In genomic region chr14:76346391-76347160, GRCh38 we compare ENCODE assay signal across 1 cellular context.
A peak's percentile ranks its signal among the peaks of the same experiment; 100 is the strongest.
TF ChIP-seq lines count a peak whose summit lies in the region.

No MANE protein-coding gene starts in this region.

TF ChIP-seq in HepG2, 621 proteins besides CTCF, POLR2A, EP300 and RAD21 (continues in another document):
- no peak for TF ChIP-seq IRX3 (CRISPR knock-in tag; IDR thresholded peaks at IDR 0.05; ENCODE audit: borderline replicate concordance, low read depth)
- TF ChIP-seq BHLHE40 (IDR thresholded peaks at IDR 0.05; ENCODE audit: low read length), result peak; percentile 76
- no peak for TF ChIP-seq KAT7 (CRISPR knock-in tag; IDR thresholded peaks at IDR 0.05; ENCODE audit: borderline replicate concordance)
- no peak for TF ChIP-seq NR2F2 (IDR thresholded peaks at IDR 0.05; ENCODE audit: borderline replicate concordance, low read depth)
- TF ChIP-seq, protein P1, sequence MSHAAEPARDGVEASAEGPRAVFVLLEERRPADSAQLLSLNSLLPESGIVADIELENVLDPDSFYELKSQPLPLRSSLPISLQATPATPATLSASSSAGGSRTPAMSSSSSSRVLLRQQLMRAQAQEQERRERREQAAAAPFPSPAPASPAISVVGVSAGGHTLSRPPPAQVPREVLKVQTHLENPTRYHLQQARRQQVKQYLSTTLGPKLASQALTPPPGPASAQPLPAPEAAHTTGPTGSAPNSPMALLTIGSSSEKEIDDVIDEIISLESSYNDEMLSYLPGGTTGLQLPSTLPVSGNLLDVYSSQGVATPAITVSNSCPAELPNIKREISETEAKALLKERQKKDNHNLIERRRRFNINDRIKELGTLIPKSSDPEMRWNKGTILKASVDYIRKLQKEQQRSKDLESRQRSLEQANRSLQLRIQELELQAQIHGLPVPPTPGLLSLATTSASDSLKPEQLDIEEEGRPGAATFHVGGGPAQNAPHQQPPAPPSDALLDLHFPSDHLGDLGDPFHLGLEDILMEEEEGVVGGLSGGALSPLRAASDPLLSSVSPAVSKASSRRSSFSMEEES (CRISPR knock-in tag; IDR thresholded peaks at IDR 0.05), result 0 out of 2 replicates have a peak, but pooled peaks have one; percentile 28
- no peak for TF ChIP-seq ZNF329 (CRISPR knock-in tag; IDR thresholded peaks at IDR 0.05; ENCODE audit: low read depth)
- no peak for TF ChIP-seq ZEB1 (IDR thresholded peaks at IDR 0.05; ENCODE audit: insufficient replicate concordance, low read depth)
- TF ChIP-seq ZNF331 (CRISPR knock-in tag; IDR thresholded peaks at IDR 0.05), result no peak
- no peak for TF ChIP-seq ZNF660 (CRISPR knock-in tag; IDR thresholded peaks at IDR 0.05; ENCODE audit: borderline replicate concordance, low read depth)
- no peak for TF ChIP-seq ZNF562 (CRISPR knock-in tag; IDR thresholded peaks at IDR 0.05; ENCODE audit: borderline replicate concordance)
- TF ChIP-seq, protein P2, sequence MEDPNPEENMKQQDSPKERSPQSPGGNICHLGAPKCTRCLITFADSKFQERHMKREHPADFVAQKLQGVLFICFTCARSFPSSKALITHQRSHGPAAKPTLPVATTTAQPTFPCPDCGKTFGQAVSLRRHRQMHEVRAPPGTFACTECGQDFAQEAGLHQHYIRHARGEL (CRISPR knock-in tag; IDR thresholded peaks at IDR 0.05), result no peak
- TF ChIP-seq SMARCC2 (IDR thresholded peaks at IDR 0.05), result no peak
- TF ChIP-seq, protein P3, sequence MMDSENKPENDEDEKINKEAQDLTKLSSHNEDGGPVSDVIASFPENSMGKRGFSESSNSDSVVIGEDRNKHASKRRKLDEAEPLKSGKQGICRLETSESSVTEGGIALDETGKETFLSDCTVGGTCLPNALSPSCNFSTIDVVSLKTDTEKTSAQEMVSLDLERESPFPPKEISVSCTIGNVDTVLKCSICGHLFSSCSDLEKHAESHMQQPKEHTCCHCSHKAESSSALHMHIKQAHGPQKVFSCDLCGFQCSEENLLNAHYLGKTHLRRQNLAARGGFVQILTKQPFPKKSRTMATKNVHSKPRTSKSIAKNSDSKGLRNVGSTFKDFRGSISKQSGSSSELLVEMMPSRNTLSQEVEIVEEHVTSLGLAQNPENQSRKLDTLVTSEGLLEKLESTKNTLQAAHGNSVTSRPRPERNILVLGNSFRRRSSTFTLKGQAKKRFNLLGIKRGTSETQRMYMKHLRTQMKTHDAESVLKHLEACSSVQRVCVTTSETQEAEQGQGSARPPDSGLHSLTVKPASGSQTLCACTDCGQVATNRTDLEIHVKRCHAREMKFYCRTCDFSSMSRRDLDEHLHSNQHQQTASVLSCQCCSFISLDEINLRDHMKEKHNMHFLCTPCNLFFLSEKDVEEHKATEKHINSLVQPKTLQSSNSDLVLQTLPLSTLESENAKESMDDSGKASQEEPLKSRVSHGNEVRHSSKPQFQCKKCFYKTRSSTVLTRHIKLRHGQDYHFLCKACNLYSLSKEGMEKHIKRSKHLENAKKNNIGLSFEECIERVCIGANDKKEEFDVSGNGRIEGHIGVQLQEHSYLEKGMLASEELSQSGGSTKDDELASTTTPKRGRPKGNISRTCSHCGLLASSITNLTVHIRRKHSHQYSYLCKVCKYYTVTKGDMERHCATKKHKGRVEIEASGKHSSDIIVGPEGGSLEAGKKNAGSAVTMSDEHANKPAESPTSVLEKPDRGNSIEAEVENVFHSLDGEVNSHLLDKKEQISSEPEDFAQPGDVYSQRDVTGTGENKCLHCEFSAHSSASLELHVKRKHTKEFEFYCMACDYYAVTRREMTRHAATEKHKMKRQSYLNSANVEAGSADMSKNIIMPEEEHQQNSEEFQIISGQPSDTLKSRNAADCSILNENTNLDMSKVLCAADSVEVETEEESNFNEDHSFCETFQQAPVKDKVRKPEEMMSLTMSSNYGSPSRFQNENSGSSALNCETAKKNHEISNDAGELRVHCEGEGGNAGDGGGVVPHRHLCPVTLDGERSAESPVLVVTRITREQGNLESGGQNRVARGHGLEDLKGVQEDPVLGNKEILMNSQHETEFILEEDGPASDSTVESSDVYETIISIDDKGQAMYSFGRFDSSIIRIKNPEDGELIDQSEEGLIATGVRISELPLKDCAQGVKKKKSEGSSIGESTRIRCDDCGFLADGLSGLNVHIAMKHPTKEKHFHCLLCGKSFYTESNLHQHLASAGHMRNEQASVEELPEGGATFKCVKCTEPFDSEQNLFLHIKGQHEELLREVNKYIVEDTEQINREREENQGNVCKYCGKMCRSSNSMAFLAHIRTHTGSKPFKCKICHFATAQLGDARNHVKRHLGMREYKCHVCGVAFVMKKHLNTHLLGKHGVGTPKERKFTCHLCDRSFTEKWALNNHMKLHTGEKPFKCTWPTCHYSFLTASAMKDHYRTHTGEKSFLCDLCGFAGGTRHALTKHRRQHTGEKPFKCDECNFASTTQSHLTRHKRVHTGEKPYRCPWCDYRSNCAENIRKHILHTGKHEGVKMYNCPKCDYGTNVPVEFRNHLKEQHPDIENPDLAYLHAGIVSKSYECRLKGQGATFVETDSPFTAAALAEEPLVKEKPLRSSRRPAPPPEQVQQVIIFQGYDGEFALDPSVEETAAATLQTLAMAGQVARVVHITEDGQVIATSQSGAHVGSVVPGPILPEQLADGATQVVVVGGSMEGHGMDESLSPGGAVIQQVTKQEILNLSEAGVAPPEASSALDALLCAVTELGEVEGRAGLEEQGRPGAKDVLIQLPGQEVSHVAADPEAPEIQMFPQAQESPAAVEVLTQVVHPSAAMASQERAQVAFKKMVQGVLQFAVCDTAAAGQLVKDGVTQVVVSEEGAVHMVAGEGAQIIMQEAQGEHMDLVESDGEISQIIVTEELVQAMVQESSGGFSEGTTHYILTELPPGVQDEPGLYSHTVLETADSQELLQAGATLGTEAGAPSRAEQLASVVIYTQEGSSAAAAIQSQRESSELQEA (CRISPR knock-in tag; IDR thresholded peaks at IDR 0.05; ENCODE audit: not compliant biosample characterization), result no peak
- no peak for TF ChIP-seq ZNF446 (CRISPR knock-in tag; IDR thresholded peaks at IDR 0.05)
- TF ChIP-seq, protein P4, sequence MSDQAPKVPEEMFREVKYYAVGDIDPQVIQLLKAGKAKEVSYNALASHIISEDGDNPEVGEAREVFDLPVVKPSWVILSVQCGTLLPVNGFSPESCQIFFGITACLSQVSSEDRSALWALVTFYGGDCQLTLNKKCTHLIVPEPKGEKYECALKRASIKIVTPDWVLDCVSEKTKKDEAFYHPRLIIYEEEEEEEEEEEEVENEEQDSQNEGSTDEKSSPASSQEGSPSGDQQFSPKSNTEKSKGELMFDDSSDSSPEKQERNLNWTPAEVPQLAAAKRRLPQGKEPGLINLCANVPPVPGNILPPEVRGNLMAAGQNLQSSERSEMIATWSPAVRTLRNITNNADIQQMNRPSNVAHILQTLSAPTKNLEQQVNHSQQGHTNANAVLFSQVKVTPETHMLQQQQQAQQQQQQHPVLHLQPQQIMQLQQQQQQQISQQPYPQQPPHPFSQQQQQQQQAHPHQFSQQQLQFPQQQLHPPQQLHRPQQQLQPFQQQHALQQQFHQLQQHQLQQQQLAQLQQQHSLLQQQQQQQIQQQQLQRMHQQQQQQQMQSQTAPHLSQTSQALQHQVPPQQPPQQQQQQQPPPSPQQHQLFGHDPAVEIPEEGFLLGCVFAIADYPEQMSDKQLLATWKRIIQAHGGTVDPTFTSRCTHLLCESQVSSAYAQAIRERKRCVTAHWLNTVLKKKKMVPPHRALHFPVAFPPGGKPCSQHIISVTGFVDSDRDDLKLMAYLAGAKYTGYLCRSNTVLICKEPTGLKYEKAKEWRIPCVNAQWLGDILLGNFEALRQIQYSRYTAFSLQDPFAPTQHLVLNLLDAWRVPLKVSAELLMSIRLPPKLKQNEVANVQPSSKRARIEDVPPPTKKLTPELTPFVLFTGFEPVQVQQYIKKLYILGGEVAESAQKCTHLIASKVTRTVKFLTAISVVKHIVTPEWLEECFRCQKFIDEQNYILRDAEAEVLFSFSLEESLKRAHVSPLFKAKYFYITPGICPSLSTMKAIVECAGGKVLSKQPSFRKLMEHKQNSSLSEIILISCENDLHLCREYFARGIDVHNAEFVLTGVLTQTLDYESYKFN (CRISPR knock-in tag; conservative IDR thresholded peaks at IDR 0.05), result no peak
- TF ChIP-seq SOX6 (IDR thresholded peaks at IDR 0.05), result no peak
- TF ChIP-seq SOX6 (CRISPR knock-in tag; IDR thresholded peaks at IDR 0.05), result 0 out of 2 replicates have a peak, but pooled peaks have one; percentile 26
- TF ChIP-seq ZNF597 (CRISPR knock-in tag; IDR thresholded peaks at IDR 0.05), result no peak
- TF ChIP-seq ZMYM3 (CRISPR knock-in tag; IDR thresholded peaks at IDR 0.05), result no peak
- TF ChIP-seq, protein P5, sequence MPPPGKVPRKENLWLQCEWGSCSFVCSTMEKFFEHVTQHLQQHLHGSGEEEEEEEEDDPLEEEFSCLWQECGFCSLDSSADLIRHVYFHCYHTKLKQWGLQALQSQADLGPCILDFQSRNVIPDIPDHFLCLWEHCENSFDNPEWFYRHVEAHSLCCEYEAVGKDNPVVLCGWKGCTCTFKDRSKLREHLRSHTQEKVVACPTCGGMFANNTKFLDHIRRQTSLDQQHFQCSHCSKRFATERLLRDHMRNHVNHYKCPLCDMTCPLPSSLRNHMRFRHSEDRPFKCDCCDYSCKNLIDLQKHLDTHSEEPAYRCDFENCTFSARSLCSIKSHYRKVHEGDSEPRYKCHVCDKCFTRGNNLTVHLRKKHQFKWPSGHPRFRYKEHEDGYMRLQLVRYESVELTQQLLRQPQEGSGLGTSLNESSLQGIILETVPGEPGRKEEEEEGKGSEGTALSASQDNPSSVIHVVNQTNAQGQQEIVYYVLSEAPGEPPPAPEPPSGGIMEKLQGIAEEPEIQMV (CRISPR knock-in tag; IDR thresholded peaks at IDR 0.05; ENCODE audit: low read depth), result no peak
- no peak for TF ChIP-seq ZNF383 (CRISPR knock-in tag; IDR thresholded peaks at IDR 0.05; ENCODE audit: borderline replicate concordance)
- TF ChIP-seq ZNF33B (CRISPR knock-in tag; IDR thresholded peaks at IDR 0.05), result no peak
- TF ChIP-seq SRY (CRISPR knock-in tag; IDR thresholded peaks at IDR 0.05), result no peak
- TF ChIP-seq, protein P6, sequence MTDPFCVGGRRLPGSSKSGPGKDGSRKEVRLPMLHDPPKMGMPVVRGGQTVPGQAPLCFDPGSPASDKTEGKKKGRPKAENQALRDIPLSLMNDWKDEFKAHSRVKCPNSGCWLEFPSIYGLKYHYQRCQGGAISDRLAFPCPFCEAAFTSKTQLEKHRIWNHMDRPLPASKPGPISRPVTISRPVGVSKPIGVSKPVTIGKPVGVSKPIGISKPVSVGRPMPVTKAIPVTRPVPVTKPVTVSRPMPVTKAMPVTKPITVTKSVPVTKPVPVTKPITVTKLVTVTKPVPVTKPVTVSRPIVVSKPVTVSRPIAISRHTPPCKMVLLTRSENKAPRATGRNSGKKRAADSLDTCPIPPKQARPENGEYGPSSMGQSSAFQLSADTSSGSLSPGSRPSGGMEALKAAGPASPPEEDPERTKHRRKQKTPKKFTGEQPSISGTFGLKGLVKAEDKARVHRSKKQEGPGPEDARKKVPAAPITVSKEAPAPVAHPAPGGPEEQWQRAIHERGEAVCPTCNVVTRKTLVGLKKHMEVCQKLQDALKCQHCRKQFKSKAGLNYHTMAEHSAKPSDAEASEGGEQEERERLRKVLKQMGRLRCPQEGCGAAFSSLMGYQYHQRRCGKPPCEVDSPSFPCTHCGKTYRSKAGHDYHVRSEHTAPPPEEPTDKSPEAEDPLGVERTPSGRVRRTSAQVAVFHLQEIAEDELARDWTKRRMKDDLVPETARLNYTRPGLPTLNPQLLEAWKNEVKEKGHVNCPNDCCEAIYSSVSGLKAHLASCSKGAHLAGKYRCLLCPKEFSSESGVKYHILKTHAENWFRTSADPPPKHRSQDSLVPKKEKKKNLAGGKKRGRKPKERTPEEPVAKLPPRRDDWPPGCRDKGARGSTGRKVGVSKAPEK (CRISPR knock-in tag; IDR thresholded peaks at IDR 0.05; ENCODE audit: borderline replicate concordance), result no peak
- TF ChIP-seq PHF20 (CRISPR knock-in tag; IDR thresholded peaks at IDR 0.05), result no peak
- TF ChIP-seq ZNF616 (CRISPR knock-in tag; IDR thresholded peaks at IDR 0.05; ENCODE audit: low read depth), result no peak
- TF ChIP-seq, protein P7, sequence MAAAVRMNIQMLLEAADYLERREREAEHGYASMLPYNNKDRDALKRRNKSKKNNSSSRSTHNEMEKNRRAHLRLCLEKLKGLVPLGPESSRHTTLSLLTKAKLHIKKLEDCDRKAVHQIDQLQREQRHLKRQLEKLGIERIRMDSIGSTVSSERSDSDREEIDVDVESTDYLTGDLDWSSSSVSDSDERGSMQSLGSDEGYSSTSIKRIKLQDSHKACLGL (CRISPR knock-in tag; IDR thresholded peaks at IDR 0.05), result no peak
- no peak for TF ChIP-seq MAF1 (CRISPR knock-in tag; IDR thresholded peaks at IDR 0.05; ENCODE audit: borderline replicate concordance)
- TF ChIP-seq ZNF510 (CRISPR knock-in tag; IDR thresholded peaks at IDR 0.05; ENCODE audit: low read depth), result no peak
- no peak for TF ChIP-seq CHCHD3 (CRISPR knock-in tag; IDR thresholded peaks at IDR 0.05)
- no peak for TF ChIP-seq NPAS2 (CRISPR knock-in tag; IDR thresholded peaks at IDR 0.05; ENCODE audit: borderline replicate concordance)
- TF ChIP-seq, protein P8, sequence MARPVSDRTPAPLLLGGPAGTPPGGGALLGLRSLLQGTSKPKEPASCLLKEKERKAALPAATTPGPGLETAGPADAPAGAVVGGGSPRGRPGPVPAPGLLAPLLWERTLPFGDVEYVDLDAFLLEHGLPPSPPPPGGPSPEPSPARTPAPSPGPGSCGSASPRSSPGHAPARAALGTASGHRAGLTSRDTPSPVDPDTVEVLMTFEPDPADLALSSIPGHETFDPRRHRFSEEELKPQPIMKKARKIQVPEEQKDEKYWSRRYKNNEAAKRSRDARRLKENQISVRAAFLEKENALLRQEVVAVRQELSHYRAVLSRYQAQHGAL (CRISPR knock-in tag; IDR thresholded peaks at IDR 0.05; ENCODE audit: not compliant biosample characterization), result no peak
- no peak for TF ChIP-seq ZSCAN25 (CRISPR knock-in tag; IDR thresholded peaks at IDR 0.05)
- TF ChIP-seq, protein P9, sequence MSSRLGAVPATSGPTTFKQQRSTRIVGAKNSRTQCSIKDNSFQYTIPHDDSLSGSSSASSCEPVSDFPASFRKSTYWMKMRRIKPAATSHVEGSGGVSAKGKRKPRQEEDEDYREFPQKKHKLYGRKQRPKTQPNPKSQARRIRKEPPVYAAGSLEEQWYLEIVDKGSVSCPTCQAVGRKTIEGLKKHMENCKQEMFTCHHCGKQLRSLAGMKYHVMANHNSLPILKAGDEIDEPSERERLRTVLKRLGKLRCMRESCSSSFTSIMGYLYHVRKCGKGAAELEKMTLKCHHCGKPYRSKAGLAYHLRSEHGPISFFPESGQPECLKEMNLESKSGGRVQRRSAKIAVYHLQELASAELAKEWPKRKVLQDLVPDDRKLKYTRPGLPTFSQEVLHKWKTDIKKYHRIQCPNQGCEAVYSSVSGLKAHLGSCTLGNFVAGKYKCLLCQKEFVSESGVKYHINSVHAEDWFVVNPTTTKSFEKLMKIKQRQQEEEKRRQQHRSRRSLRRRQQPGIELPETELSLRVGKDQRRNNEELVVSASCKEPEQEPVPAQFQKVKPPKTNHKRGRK (CRISPR knock-in tag; IDR thresholded peaks at IDR 0.05), result no peak
- peak; percentile 32; the same call in 1 of the 2 replicates for TF ChIP-seq ZFX (CRISPR knock-in tag; IDR thresholded peaks at IDR 0.05; ENCODE audit: low read depth)
- no peak for TF ChIP-seq ZIK1 (CRISPR knock-in tag; IDR thresholded peaks at IDR 0.05; ENCODE audit: borderline replicate concordance, low read depth)
- no peak for TF ChIP-seq SP5 (CRISPR knock-in tag; IDR thresholded peaks at IDR 0.05; ENCODE audit: borderline replicate concordance, low read depth)
- TF ChIP-seq ZNF773 (CRISPR knock-in tag; IDR thresholded peaks at IDR 0.05; ENCODE audit: borderline replicate concordance), result no peak
